9 cellular contexts compared by ENCODE assay signal in genomic region chr1:37485902-37486679, GRCh38. TPM values are rescaled to one million over a fixed set of nuclear protein-coding genes. Genes with fewer than 3 reads are reported as not detected.
DNase-seq lines count a peak whose midpoint lies in the region; TF ChIP-seq lines count a peak whose summit lies in the region.
"Had no signal": no experiment of that assay in that cellular context is flagged by ENCODE, and none has a peak within 500 bp of the region (broad histone marks: within the 10 kb centered on the region; RNA-seq: fewer than 3 reads in every experiment).

No MANE protein-coding gene starts in this region.

- H3K36me3 ChIP-seq in ACC112 (ENCODE audit: insufficient read depth, low read length) (peaks cover 12% of the 10 kb centered on the region; the same call in 1 of the 2 replicates), duodenal mucosa (ENCODE audit: control insufficient read depth in 1 of 2, insufficient read depth in 2 of 2, low read length in 2 of 2) (peaks cover 33 to 52% of the 10 kb centered on the region in 2 donors), mucosa of stomach (ENCODE audit: control insufficient read depth, insufficient read depth, low read length) (peaks cover 25% of the 10 kb centered on the region), brain microvascular endothelial cell (replicated peaks) (peaks cover 44% of the 10 kb centered on the region)

- H3K9ac ChIP-seq in duodenal mucosa (ENCODE audit: low read depth in 1 of 2, low read length in 2 of 2) (peak overlapping the region in 1 of 2 donors; percentile 24), mucosa of stomach (ENCODE audit: low read length) (peak overlapping the region; percentile 37)

- DNase-seq in brain microvascular endothelial cell (no peak), KG1 (lab: John Stamatoyannopoulos, UW) (no peak), kidney glomerular epithelial cell (lab: John Stamatoyannopoulos, UW) (no peak), OCI-M1 (lab: John Stamatoyannopoulos, UW) (no peak)
- DNase-seq: nephron progenitor cell had no signal

- H3K27ac ChIP-seq in ACC112 (ENCODE audit: low read depth, low read length) (peak overlapping the region; percentile 78), duodenal mucosa (ENCODE audit: low read depth, low read length) (peak overlapping the region; percentile 23), brain microvascular endothelial cell (no peak overlapping the region)

- TF ChIP-seq CTCF in brain microvascular endothelial cell (IDR thresholded peaks at IDR 0.05; ENCODE audit: low read depth, low read length, missing control alignments) = no peak

- H3K4me3 ChIP-seq in ACC112 (ENCODE audit: low read depth, low read length) (no peak overlapping the region), duodenal mucosa (ENCODE audit: low read depth in 1 of 2, low read length in 2 of 2) (no peak overlapping the region), mucosa of stomach (ENCODE audit: low read length) (no peak overlapping the region), brain microvascular endothelial cell (ENCODE audit: low read depth, low read length) (no peak overlapping the region)

- H3K27me3 Mint-ChIP-seq in IgD-negative memory B cell = no peaks in the 10 kb centered on the region

- H3K4me1 ChIP-seq in ACC112 (ENCODE audit: control insufficient read depth, insufficient read depth, low read length, unreplicated experiment) (peaks cover 24% of the 10 kb centered on the region), duodenal mucosa (ENCODE audit: control insufficient read depth in 1 of 2, insufficient read depth in 2 of 2, low read length in 2 of 2) (peaks cover 26 to 31% of the 10 kb centered on the region in 2 donors), mucosa of stomach (ENCODE audit: control insufficient read depth, insufficient read depth, low read length) (peaks cover 67% of the 10 kb centered on the region)

- peaks cover 4 to 16% (median 13%) of the 10 kb centered on the region in 3 donors for H3K4me1 Mint-ChIP-seq in IgD-negative memory B cell

- peak overlapping the region; percentile 62 to 88 (median 84) for H3K27ac Mint-ChIP-seq in IgD-negative memory B cell

- H3K9me3 ChIP-seq in duodenal mucosa (ENCODE audit: control insufficient read depth in 1 of 2, low read length in 2 of 2) = no peaks in the 10 kb centered on the region
- H3K9me3 ChIP-seq in mucosa of stomach (ENCODE audit: control insufficient read depth, low read length) = no peaks in the 10 kb centered on the region

- H3K4me3 Mint-ChIP-seq in IgD-negative memory B cell = no peak overlapping the region
- H3K4me3 Mint-ChIP-seq: nephron progenitor cell had no signal

- H2AFZ ChIP-seq in ACC112 (ENCODE audit: low read length, unreplicated experiment) = no peak overlapping the region

- H3K27me3 ChIP-seq in ACC112 (ENCODE audit: insufficient read depth, low read length) (no peaks in the 10 kb centered on the region), duodenal mucosa (ENCODE audit: control insufficient read depth in 1 of 2, insufficient read depth in 2 of 2, low read length in 2 of 2) (no peaks in the 10 kb centered on the region), mucosa of stomach (ENCODE audit: control insufficient read depth, insufficient read depth, low read length) (no peaks in the 10 kb centered on the region), brain microvascular endothelial cell (replicated peaks) (no peaks in the 10 kb centered on the region)

- H3K9me3 Mint-ChIP-seq in IgD-negative memory B cell = no peaks in the 10 kb centered on the region
- H3K9me3 Mint-ChIP-seq: nephron progenitor cell had no signal

- H3K36me3 Mint-ChIP-seq in IgD-negative memory B cell = no peaks in the 10 kb centered on the region

- in situ Hi-C loops in brain microvascular endothelial cell (cut with HindIII; ENCODE audit: low pct_ligation_motif_present, low sequenced_read_pairs) = no loop called here

- H3K79me2 ChIP-seq in ACC112 (ENCODE audit: control insufficient read depth, insufficient read depth, low read length, unreplicated experiment) = peaks cover 7% of the 10 kb centered on the region

RNA-seq across cellular contexts. Expression of gene ZC3H12A, which starts 11.7 kb away (rescaled TPM):
- polyA plus RNA-seq in IgD-negative memory B cell = 20.6 TPM

RNA-seq across cellular contexts. Expression of gene MEAF6, which starts 28.5 kb away (rescaled TPM):
- 151 TPM for polyA plus RNA-seq in IgD-negative memory B cell
